28 cellular contexts compared by ENCODE assay signal in the genomic region with DNA sequence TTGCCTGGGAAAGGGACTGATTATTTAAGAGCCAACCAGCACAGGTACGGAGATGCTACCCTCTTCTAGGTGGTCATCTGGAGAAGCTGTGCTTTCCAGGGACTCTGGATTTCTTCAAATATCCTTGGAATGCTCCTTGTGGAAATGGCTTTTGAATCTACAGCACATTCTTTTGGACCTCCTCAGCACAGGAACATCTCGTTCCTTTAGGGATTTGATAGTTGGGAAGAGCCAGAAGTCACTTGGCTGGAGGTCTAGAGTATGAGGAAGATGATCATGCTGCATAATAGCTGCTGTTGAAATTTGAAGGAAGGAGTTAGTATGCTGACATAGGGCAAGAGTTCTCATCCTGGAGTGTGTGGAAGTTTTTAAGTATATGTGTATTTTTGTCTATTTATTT. TPM values are rescaled to one million over a fixed set of nuclear protein-coding genes. Genes with fewer than 3 reads are reported as not detected.
A peak's percentile ranks its signal among the peaks of the same experiment; 100 is the strongest.
DNase-seq lines count a peak whose midpoint lies in the region; ATAC-seq and TF ChIP-seq lines count a peak whose summit lies in the region.
"Had no signal": no experiment of that assay in that cellular context is flagged by ENCODE, and none has a peak within 500 bp of the region (broad histone marks: within the 10 kb centered on the region; RNA-seq: fewer than 3 reads in every experiment).

No MANE protein-coding gene starts in this region.

- H3K27ac Mint-ChIP-seq in WTC11 (no peak overlapping the region), type B pancreatic cell (no peak overlapping the region)
- H3K27ac Mint-ChIP-seq: activated T-cell treated with anti-CD3 and anti-CD28 coated beads, Interleukin-2, amount 50 U/mL, for 24 hours; CD4-positive, alpha-beta T cell; effector memory CD8-positive, alpha-beta T cell; immature natural killer cell; natural killer cell; stimulated activated naive CD8-positive, alpha-beta T cell treated with anti-CD3 and anti-CD28 coated beads, Interleukin-15, Interleukin-2, amounts not matched to agents 100 ng/mL and 50 ng/mL, for 24 hours; T-helper 1 cell treated with Interleukin-12 subunit alpha and Interleukin-12 subunit beta and Interleukin-4 antibody, amounts not matched to agents 30 μg/mL and 1 μg/mL, for 36 hours had no signal

- TF ChIP-seq CTCF in esophagus muscularis mucosa (IDR thresholded peaks at IDR 0.05) (no peak), hepatocyte (IDR thresholded peaks at IDR 0.05; ENCODE audit: poor library complexity) (no peak), suprapubic skin (IDR thresholded peaks at IDR 0.05) (no peak), WTC11 (IDR thresholded peaks at IDR 0.05) (no peak), type B pancreatic cell (conservative IDR thresholded peaks at IDR 0.05) (no peak)

- H3K27ac ChIP-seq in esophagus muscularis mucosa (replicated peaks in 1 of 4) (peak overlapping the region; percentile 13 to 93 (median 77)), hepatocyte (peak overlapping the region; percentile 63), suprapubic skin (no peak overlapping the region)
- H3K27ac ChIP-seq: heart right ventricle, left lung had no signal

- TF ChIP-seq POLR2A in esophagus muscularis mucosa (IDR thresholded peaks at IDR 0.05; ENCODE audit: low read depth) (no peak), suprapubic skin (IDR thresholded peaks at IDR 0.05) (no peak)

- peaks cover 3% of the 10 kb centered on the region; the same call in 1 of the 2 replicates for H3K27me3 Mint-ChIP-seq in WTC11 (ENCODE audit: low read depth)
- H3K27me3 Mint-ChIP-seq in type B pancreatic cell, result peaks cover 12% of the 10 kb centered on the region

- H3K36me3 Mint-ChIP-seq in WTC11 (no peaks in the 10 kb centered on the region), type B pancreatic cell (no peaks in the 10 kb centered on the region)
- H3K36me3 Mint-ChIP-seq: natural killer cell had no signal

- DNase-seq in HCEC 1CT (peak; percentile 25), esophagus muscularis mucosa (ENCODE audit: extremely low spot score) (no peak), hepatocyte (ENCODE audit: low spot score) (no peak), suprapubic skin (ENCODE audit: low spot score in 2 of 2) (no peak), WTC11 (ENCODE audit: low spot score) (no peak), posterior cingulate gyrus (no peak), type B pancreatic cell (ENCODE audit: extremely low spot score, unreplicated experiment) (no peak), kidney tubule cell (ENCODE audit: low spot score) (no peak)
- DNase-seq: activated CD4-positive, alpha-beta T cell treated with anti-CD3 and anti-CD28 coated beads for 48 hours; activated gamma-delta T cell treated with Interleukin-2 at 50 U/mL for 16 hours; activated T-cell treated with anti-CD3 and anti-CD28 coated beads, Interleukin-2, amount 50 U/mL, for 24 hours; CD4-positive, alpha-beta T cell; DMS 273 treated with DMSO at 0.1 percent for 48 hours; effector memory CD8-positive, alpha-beta T cell; GOT3; heart right ventricle; immature natural killer cell; left lung; midbrain; natural killer cell; NCI-H1048; NCI-H187; NCI-H526 treated with DMSO at 0.1 percent for 48 hours; right cardiac atrium had no signal

- no peaks in the 10 kb centered on the region for H3K9me2 ChIP-seq in hepatocyte (replicated peaks; ENCODE audit: insufficient read depth)

- no peak for ATAC-seq in WTC11
- ATAC-seq: effector memory CD8-positive, alpha-beta T cell; heart right ventricle; left lung; natural killer cell; right cardiac atrium had no signal

- H3K9me3 ChIP-seq in esophagus muscularis mucosa (no peaks in the 10 kb centered on the region), hepatocyte (ENCODE audit: low read depth) (no peaks in the 10 kb centered on the region), suprapubic skin (no peaks in the 10 kb centered on the region)
- H3K9me3 ChIP-seq: breast epithelium, heart right ventricle, left lung had no signal

- H3K4me3 Mint-ChIP-seq in WTC11 (no peak overlapping the region), type B pancreatic cell (no peak overlapping the region)
- H3K4me3 Mint-ChIP-seq: activated T-cell treated with anti-CD3 and anti-CD28 coated beads, Interleukin-2, amount 50 U/mL, for 24 hours; CD4-positive, alpha-beta T cell; effector memory CD8-positive, alpha-beta T cell; immature natural killer cell; natural killer cell; stimulated activated naive CD8-positive, alpha-beta T cell treated with anti-CD3 and anti-CD28 coated beads, Interleukin-15, Interleukin-2, amounts not matched to agents 100 ng/mL and 50 ng/mL, for 24 hours; T-helper 1 cell treated with Interleukin-12 subunit alpha and Interleukin-12 subunit beta and Interleukin-4 antibody, amounts not matched to agents 30 μg/mL and 1 μg/mL, for 36 hours had no signal

- TF ChIP-seq EP300 in esophagus muscularis mucosa (IDR thresholded peaks at IDR 0.05) (peak; percentile 60), suprapubic skin (IDR thresholded peaks at IDR 0.05) (peak; percentile 75)

- H3K27me3 ChIP-seq in esophagus muscularis mucosa (no peaks in the 10 kb centered on the region), hepatocyte (no peaks in the 10 kb centered on the region), suprapubic skin (no peaks in the 10 kb centered on the region)
- H3K27me3 ChIP-seq: breast epithelium, heart right ventricle, left lung had no signal

- no peaks in the 10 kb centered on the region for H3K9me3 Mint-ChIP-seq in WTC11
- peaks cover 11% of the 10 kb centered on the region for H3K9me3 Mint-ChIP-seq in type B pancreatic cell
- H3K9me3 Mint-ChIP-seq: activated T-cell treated with anti-CD3 and anti-CD28 coated beads, Interleukin-2, amount 50 U/mL, for 24 hours; CD4-positive, alpha-beta T cell; effector memory CD8-positive, alpha-beta T cell; immature natural killer cell; natural killer cell; stimulated activated naive CD8-positive, alpha-beta T cell treated with anti-CD3 and anti-CD28 coated beads, Interleukin-15, Interleukin-2, amounts not matched to agents 100 ng/mL and 50 ng/mL, for 24 hours; T-helper 1 cell treated with Interleukin-12 subunit alpha and Interleukin-12 subunit beta and Interleukin-4 antibody, amounts not matched to agents 30 μg/mL and 1 μg/mL, for 36 hours had no signal

- H4K20me1 ChIP-seq in hepatocyte (ENCODE audit: insufficient read depth, poor library complexity, severe bottlenecking), result no peaks in the 10 kb centered on the region

- no peak overlapping the region for H3K4me2 ChIP-seq in hepatocyte

- no peak overlapping the region for H3K4me3 ChIP-seq in esophagus muscularis mucosa
- no peak overlapping the region for H3K4me3 ChIP-seq in hepatocyte
- H3K4me3 ChIP-seq in suprapubic skin, result no peak overlapping the region
- H3K4me3 ChIP-seq: breast epithelium, coronary artery, heart right ventricle, left lung had no signal

- 54% methylated on average over 2 of the region's 2 CpGs for WGBS in esophagus muscularis mucosa
- WGBS in hepatocyte (ENCODE audit: low lambda C conversion rate, missing lambda C conversion rate), result 60% methylated on average over 2 of the region's 2 CpGs
- WGBS in suprapubic skin, result 67% methylated on average over 2 of the region's 2 CpGs

- intact Hi-C loops in esophagus muscularis mucosa (cut with DNase I), result loop anchor here (10.0 kb wide), 1 partner anchor 274 kb away; a partner anchor contains a TSS
- intact Hi-C loops in posterior cingulate gyrus (cut with DNase I), result no loop called here

- H3K36me3 ChIP-seq in esophagus muscularis mucosa (no peaks in the 10 kb centered on the region), hepatocyte (replicated peaks; ENCODE audit: insufficient read depth, low read depth) (no peaks in the 10 kb centered on the region), suprapubic skin (no peaks in the 10 kb centered on the region)
- H3K36me3 ChIP-seq: breast epithelium, heart right ventricle, left lung had no signal

- no peak overlapping the region for H2AFZ ChIP-seq in hepatocyte

- H3K4me1 ChIP-seq in esophagus muscularis mucosa (peaks cover 20 to 40% (median 37%) of the 10 kb centered on the region in 4 donors), hepatocyte (ENCODE audit: insufficient read depth) (peaks cover 28% of the 10 kb centered on the region), suprapubic skin (peaks cover 31% of the 10 kb centered on the region)

- H3K79me2 ChIP-seq in hepatocyte, result no peaks in the 10 kb centered on the region

- CTCF ChIA-PET in WTC11 (lab: Charles Lee), result interaction anchor here (1.1 to 2.9 kb wide), 2 partner anchors 44 to 107 kb away, joined by 6 to 21 read pairs; no protein-coding TSS in a partner anchor

- H3K4me1 Mint-ChIP-seq in WTC11 (peaks cover 33% of the 10 kb centered on the region), type B pancreatic cell (ENCODE audit: unreplicated experiment) (peaks cover 28% of the 10 kb centered on the region)

- POLR2A ChIA-PET in WTC11 (lab: Charles Lee), result interaction anchor here (0.8 kb wide), 1 partner anchor 23 kb away, joined by 3 read pairs; no protein-coding TSS in a partner anchor

RNA-seq across cellular contexts. Expression of a gene that starts 42.6 kb away (rescaled TPM):
- 10 to 100 TPM; 47.8 to 73.9 (median 54.7) TPM for total RNA-seq in esophagus muscularis mucosa
- total RNA-seq in hepatocyte, result 76.1 and 87.4 TPM in 2 replicates
- polyA plus RNA-seq in hepatocyte, result 11.9 and 14.5 TPM in 2 replicates
- 10 to 100 TPM; 24.5 to 89.1 (median 48.5) TPM for total RNA-seq in suprapubic skin
- total RNA-seq in WTC11 (2021), result 4.6 to 7.8 TPM (median 5.8 TPM) in 3 replicates
- total RNA-seq in type B pancreatic cell (ENCODE audit: low replicate concordance), result 16.2 and 20.8 TPM in 2 replicates
